In the genomic region with DNA sequence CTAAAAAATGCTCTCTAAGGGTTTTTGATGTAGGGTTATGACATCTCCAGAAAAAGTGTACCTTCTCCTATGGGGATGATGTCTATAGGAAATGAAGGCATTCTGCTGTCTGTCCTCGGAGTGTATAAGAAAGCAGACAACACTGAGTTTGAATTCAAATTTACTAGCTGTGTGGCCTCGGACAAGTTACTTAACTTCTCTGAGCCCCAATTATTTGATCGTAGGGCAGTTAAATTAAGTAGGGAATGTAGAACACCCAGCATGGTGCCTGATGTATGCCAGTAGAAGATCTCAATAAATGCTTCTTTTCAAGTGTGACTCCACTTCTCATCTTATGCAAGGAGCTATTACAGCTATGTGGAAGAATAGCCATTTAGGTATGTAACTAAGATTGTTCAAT, we compare ENCODE assay signal across 21 cellular contexts.
DNase-seq lines count a peak whose midpoint lies in the region; ATAC-seq, FAIRE-seq and TF ChIP-seq lines count a peak whose summit lies in the region.
"Had no signal": no experiment of that assay in that cellular context is flagged by ENCODE, and none has a peak within 500 bp of the region (broad histone marks: within the 10 kb centered on the region; RNA-seq: fewer than 3 reads in every experiment).

No MANE protein-coding gene starts in this region.

- no peaks in the 10 kb centered on the region for H3K4me1 Mint-ChIP-seq in activated naive CD4-positive, alpha-beta T cell treated with anti-CD3 and anti-CD28 coated beads, Interleukin-2, amount 50 U/mL, for 24 hours
- no peaks in the 10 kb centered on the region for H3K4me1 Mint-ChIP-seq in activated naive CD4-positive, alpha-beta T cell treated with anti-CD3 and anti-CD28 coated beads for 36 hours (ENCODE audit: low read depth)
- no peaks in the 10 kb centered on the region for H3K4me1 Mint-ChIP-seq in activated naive CD8-positive, alpha-beta T cell treated with anti-CD3 and anti-CD28 coated beads, Interleukin-2, amount 50 U/mL, for 24 hours
- H3K4me1 Mint-ChIP-seq: B cell had no signal

- no peaks in the 10 kb centered on the region for H3K4me1 ChIP-seq in K562 (replicated peaks in 1 of 2; ENCODE audit: control insufficient read depth in 2 of 2, insufficient read depth in 2 of 2, low read length in 2 of 2)
- H3K4me1 ChIP-seq: Caco-2 had no signal

- no peak overlapping the region for H3K4me3 Mint-ChIP-seq in activated naive CD4-positive, alpha-beta T cell treated with anti-CD3 and anti-CD28 coated beads, Interleukin-2, amount 50 U/mL, for 24 hours
- no peak overlapping the region for H3K4me3 Mint-ChIP-seq in activated naive CD4-positive, alpha-beta T cell treated with anti-CD3 and anti-CD28 coated beads for 36 hours
- no peak overlapping the region for H3K4me3 Mint-ChIP-seq in activated naive CD8-positive, alpha-beta T cell treated with anti-CD3 and anti-CD28 coated beads, Interleukin-2, amount 50 U/mL, for 24 hours
- H3K4me3 Mint-ChIP-seq: B cell; CD4-positive, alpha-beta T cell; CD8-positive, alpha-beta T cell had no signal

- H3K9ac ChIP-seq in K562 (ENCODE audit: insufficient read depth in 1 of 2, low read depth in 2 of 2, low read length in 2 of 2), result no peak overlapping the region
- H3K9ac ChIP-seq: BLaER1 treated with 17β-estradiol and CSF1 and Interleukin-3, amounts not matched to agents 10 nM and 100 nM had no signal

- H3K9me1 ChIP-seq in K562 (ENCODE audit: control insufficient read depth, insufficient read depth, low read length), result no peaks in the 10 kb centered on the region

- no peak for TF ChIP-seq POLR2A in K562 (conservative IDR thresholded peaks at IDR 0.05)

- POLR2A ChIA-PET in K562 (lab: Yijun Ruan, JAX), result no interaction called here

- H3K9me3 ChIP-seq in K562 (replicated peaks; ENCODE audit: control insufficient read depth, insufficient read depth, low read depth, low read length), result no peaks in the 10 kb centered on the region
- H3K9me3 ChIP-seq: BLaER1 treated with 17β-estradiol and CSF1 and Interleukin-3, amounts not matched to agents 10 nM and 100 nM; Caco-2 had no signal

- no peaks in the 10 kb centered on the region for H3K27me3 ChIP-seq in K562 (ENCODE audit: control insufficient read depth in 2 of 2, insufficient read depth in 2 of 2, low read length in 2 of 2)
- H3K27me3 ChIP-seq: BLaER1 treated with 17β-estradiol and CSF1 and Interleukin-3, amounts not matched to agents 10 nM and 100 nM had no signal

- H3K9me3 Mint-ChIP-seq in activated naive CD4-positive, alpha-beta T cell treated with anti-CD3 and anti-CD28 coated beads, Interleukin-2, amount 50 U/mL, for 24 hours, result no peaks in the 10 kb centered on the region
- H3K9me3 Mint-ChIP-seq in activated naive CD4-positive, alpha-beta T cell treated with anti-CD3 and anti-CD28 coated beads for 36 hours, result no peaks in the 10 kb centered on the region
- H3K9me3 Mint-ChIP-seq in activated naive CD8-positive, alpha-beta T cell treated with anti-CD3 and anti-CD28 coated beads, Interleukin-2, amount 50 U/mL, for 24 hours, result no peaks in the 10 kb centered on the region
- H3K9me3 Mint-ChIP-seq: CD4-positive, alpha-beta T cell; CD8-positive, alpha-beta T cell had no signal

- H2AFZ ChIP-seq in K562 (ENCODE audit: low read depth, low read length), result no peak overlapping the region

- TF ChIP-seq RAD21 in K562 (CRISPR knock-in tag; conservative IDR thresholded peaks at IDR 0.05 in 1 of 2, IDR thresholded peaks at IDR 0.05 in 1 of 2), result no peak

- in situ Hi-C loops in K562 (cut with MboI), result no loop called here

- no peak for FAIRE-seq in K562 (lab: Jason Lieb, UNC)
- FAIRE-seq: A204.1, D721Med, G401.6, GM12891, GM19239 had no signal

- WGBS in K562 (ENCODE audit: insufficient coverage, low coverage, missing lambda C conversion rate), result 0% methylated on average over 3 of the region's 3 CpGs

- no peak overlapping the region for H3K4me2 ChIP-seq in K562 (ENCODE audit: insufficient read depth, low read length)

- H3K27ac ChIP-seq in K562 (ENCODE audit: extremely low read depth, low read depth, low read length), result no peak overlapping the region
- H3K27ac ChIP-seq: BLaER1 treated with 17β-estradiol and CSF1 and Interleukin-3, amounts not matched to agents 10 nM and 100 nM; C4-2B had no signal

- H3K36me3 ChIP-seq in K562 (ENCODE audit: control insufficient read depth, insufficient read depth, low read length), result no peaks in the 10 kb centered on the region
- H3K36me3 ChIP-seq: BLaER1 treated with 17β-estradiol and CSF1 and Interleukin-3, amounts not matched to agents 10 nM and 100 nM had no signal

- no peaks in the 10 kb centered on the region for H3K36me3 Mint-ChIP-seq in activated naive CD4-positive, alpha-beta T cell treated with anti-CD3 and anti-CD28 coated beads, Interleukin-2, amount 50 U/mL, for 24 hours
- no peaks in the 10 kb centered on the region for H3K36me3 Mint-ChIP-seq in activated naive CD4-positive, alpha-beta T cell treated with anti-CD3 and anti-CD28 coated beads for 36 hours (ENCODE audit: low read depth)
- no peaks in the 10 kb centered on the region for H3K36me3 Mint-ChIP-seq in activated naive CD8-positive, alpha-beta T cell treated with anti-CD3 and anti-CD28 coated beads, Interleukin-2, amount 50 U/mL, for 24 hours (ENCODE audit: low read depth)
- H3K36me3 Mint-ChIP-seq: CD8-positive, alpha-beta T cell had no signal

- ATAC-seq in K562, result no peak
- ATAC-seq in GM21717 (IDR thresholded peaks at IDR 0.05; ENCODE audit: unreplicated experiment), result no peak
- no peak for ATAC-seq in activated naive CD8-positive, alpha-beta T cell treated with anti-CD3 and anti-CD28 coated beads, Interleukin-2, amount 50 U/mL, for 24 hours
- ATAC-seq: CD8-positive, alpha-beta T cell had no signal

- TF ChIP-seq EP300 in K562 (IDR thresholded peaks at IDR 0.05; ENCODE audit: low read length), result no peak

- H3K4me3 ChIP-seq in K562, result no peak overlapping the region
- H3K4me3 ChIP-seq: BLaER1 treated with 17β-estradiol and CSF1 and Interleukin-3, amounts not matched to agents 10 nM and 100 nM had no signal

- TF ChIP-seq CTCF in K562 (IDR thresholded peaks at IDR 0.05 in 2 of 3, conservative IDR thresholded peaks at IDR 0.05 in 1 of 3; ENCODE audit: insufficient read depth in 2 of 3, low read depth in 1 of 3, low read length in 3 of 3), result no peak

- H3K79me2 ChIP-seq in K562 (ENCODE audit: control insufficient read depth, insufficient read depth, low read length), result no peaks in the 10 kb centered on the region

- peak overlapping the region; percentile 37 for H3K27ac Mint-ChIP-seq in activated naive CD4-positive, alpha-beta T cell treated with anti-CD3 and anti-CD28 coated beads, Interleukin-2, amount 50 U/mL, for 24 hours
- H3K27ac Mint-ChIP-seq in activated naive CD4-positive, alpha-beta T cell treated with anti-CD3 and anti-CD28 coated beads for 36 hours, result no peak overlapping the region
- H3K27ac Mint-ChIP-seq in activated naive CD8-positive, alpha-beta T cell treated with anti-CD3 and anti-CD28 coated beads, Interleukin-2, amount 50 U/mL, for 24 hours, result no peak overlapping the region
- H3K27ac Mint-ChIP-seq: B cell; CD4-positive, alpha-beta T cell; CD8-positive, alpha-beta T cell had no signal

- intact Hi-C loops in activated naive CD4-positive, alpha-beta T cell treated with anti-CD3 and anti-CD28 coated beads for 36 hours (cut with micrococcal nuclease), result no loop called here
- intact Hi-C loops in K562 (cut with micrococcal nuclease), result no loop called here

- peaks cover 1% of the 10 kb centered on the region for H3K27me3 Mint-ChIP-seq in activated naive CD4-positive, alpha-beta T cell treated with anti-CD3 and anti-CD28 coated beads, Interleukin-2, amount 50 U/mL, for 24 hours
- H3K27me3 Mint-ChIP-seq in activated naive CD4-positive, alpha-beta T cell treated with anti-CD3 and anti-CD28 coated beads for 36 hours (ENCODE audit: low read depth), result peaks cover 8% of the 10 kb centered on the region
- H3K27me3 Mint-ChIP-seq in activated naive CD8-positive, alpha-beta T cell treated with anti-CD3 and anti-CD28 coated beads, Interleukin-2, amount 50 U/mL, for 24 hours, result peaks cover 2% of the 10 kb centered on the region
- H3K27me3 Mint-ChIP-seq: B cell had no signal

- H4K20me1 ChIP-seq in K562 (replicated peaks; ENCODE audit: control insufficient read depth, insufficient read depth, low read length), result no peaks in the 10 kb centered on the region
- H4K20me1 ChIP-seq: BLaER1 treated with 17β-estradiol and CSF1 and Interleukin-3, amounts not matched to agents 10 nM and 100 nM had no signal

- BruUV-seq in K562 (replicated peaks; lab: Mats Ljungman, UMichigan), result no TSS peak

- DNase-seq in activated naive CD4-positive, alpha-beta T cell treated with anti-CD3 and anti-CD28 coated beads for 36 hours, result no peak
- no peak for DNase-seq in K562 (ENCODE audit: extremely low read depth in 1 of 4, low spot score in 3 of 4)
- DNase-seq in activated naive CD8-positive, alpha-beta T cell treated with anti-CD3 and anti-CD28 coated beads, Interleukin-2, amount 50 U/mL, for 24 hours, result no peak
- DNase-seq: 8988T; AML-193; Caco-2; Calu3; CD4-positive, alpha-beta T cell; CD8-positive, alpha-beta T cell; DMS79 treated with DMSO at 0.1 percent for 48 hours; GF-D8 had no signal

- CTCF ChIA-PET in activated naive CD4-positive, alpha-beta T cell treated with anti-CD3 and anti-CD28 coated beads for 36 hours (lab: Charles Lee), result no interaction called here
- CTCF ChIA-PET in K562 (lab: Yijun Ruan, JAX; ENCODE audit: low intra/inter-chr PET ratio), result no interaction called here

TF ChIP-seq in K562, 482 proteins besides CTCF, POLR2A, EP300 and RAD21:
- TF ChIP-seq MYC (IDR thresholded peaks at IDR 0.05; ENCODE audit: low read depth, low read length), result no peak
- TF ChIP-seq MYC (CRISPR knock-in tag; IDR thresholded peaks at IDR 0.05; ENCODE audit: borderline replicate concordance, low read depth), result no peak
- peak; percentile 71 for TF ChIP-seq RBM25 (IDR thresholded peaks at IDR 0.05; ENCODE audit: low read depth, low read length, severe bottlenecking)
- no peak for TF ChIP-seq ERF (CRISPR knock-in tag; IDR thresholded peaks at IDR 0.05)
- TF ChIP-seq, protein P1, sequence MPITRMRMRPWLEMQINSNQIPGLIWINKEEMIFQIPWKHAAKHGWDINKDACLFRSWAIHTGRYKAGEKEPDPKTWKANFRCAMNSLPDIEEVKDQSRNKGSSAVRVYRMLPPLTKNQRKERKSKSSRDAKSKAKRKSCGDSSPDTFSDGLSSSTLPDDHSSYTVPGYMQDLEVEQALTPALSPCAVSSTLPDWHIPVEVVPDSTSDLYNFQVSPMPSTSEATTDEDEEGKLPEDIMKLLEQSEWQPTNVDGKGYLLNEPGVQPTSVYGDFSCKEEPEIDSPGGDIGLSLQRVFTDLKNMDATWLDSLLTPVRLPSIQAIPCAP (CRISPR knock-in tag; IDR thresholded peaks at IDR 0.05; ENCODE audit: borderline replicate concordance), result no peak
- TF ChIP-seq LCOR (CRISPR knock-in tag; IDR thresholded peaks at IDR 0.05), result no peak
- no peak for TF ChIP-seq GTF2F1 (IDR thresholded peaks at IDR 0.05; ENCODE audit: low read depth, low read length)
- no peak for TF ChIP-seq BDP1 (IDR thresholded peaks at IDR 0.05; ENCODE audit: insufficient read depth, insufficient read length)
TF ChIP-seq in K562: peak in this region for 1.
